Comparison of ENCODE assay signal across 1 cellular context in genomic region chr1:226061793-226062557, GRCh38.
TF ChIP-seq lines count a peak whose summit lies in the region.

No MANE protein-coding gene starts in this region.

TF ChIP-seq in WTC11, 78 proteins besides CTCF, POLR2A, EP300 and RAD21 (continued from another document and continues in another):
- TF ChIP-seq ATF2 (CRISPR knock-in tag; IDR thresholded peaks at IDR 0.05; ENCODE audit: borderline replicate concordance, low read depth) (no peak), SOX15 (CRISPR knock-in tag; IDR thresholded peaks at IDR 0.05) (no peak), ATF3 (CRISPR knock-in tag; conservative IDR thresholded peaks at IDR 0.05) (no peak), IRF1 (CRISPR knock-in tag; IDR thresholded peaks at IDR 0.05) (no peak), ZNF263 (CRISPR knock-in tag; IDR thresholded peaks at IDR 0.05; ENCODE audit: low read depth) (no peak; the same call in 1 of the 2 replicates), ZNF138 (CRISPR knock-in tag; conservative IDR thresholded peaks at IDR 0.05) (no peak; the same call in 1 of the 2 replicates), KAT7 (CRISPR knock-in tag; IDR thresholded peaks at IDR 0.05; ENCODE audit: borderline replicate concordance) (no peak), NR2C2 (CRISPR knock-in tag; IDR thresholded peaks at IDR 0.05) (no peak), ZNF425 (CRISPR knock-in tag; conservative IDR thresholded peaks at IDR 0.05) (no peak), CREB1 (CRISPR knock-in tag; IDR thresholded peaks at IDR 0.05) (peak; percentile 51; the same call in 1 of the 2 replicates), MAX (CRISPR knock-in tag; IDR thresholded peaks at IDR 0.05) (0 out of 2 replicates have a peak, but pooled peaks have one; percentile 1), ZNF281 (CRISPR knock-in tag; IDR thresholded peaks at IDR 0.05) (no peak), IRF2 (CRISPR knock-in tag; IDR thresholded peaks at IDR 0.05; ENCODE audit: borderline replicate concordance, low read depth) (no peak), ETV6 (CRISPR knock-in tag; IDR thresholded peaks at IDR 0.05) (peak; percentile 15; the same call in 1 of the 2 replicates), ZNF416 (CRISPR knock-in tag; IDR thresholded peaks at IDR 0.05) (no peak), TEAD1 (CRISPR knock-in tag; IDR thresholded peaks at IDR 0.05) (no peak), ZNF219 (CRISPR knock-in tag; IDR thresholded peaks at IDR 0.05; ENCODE audit: borderline replicate concordance) (no peak), E2F1 (CRISPR knock-in tag; IDR thresholded peaks at IDR 0.05) (no peak), JAZF1 (CRISPR knock-in tag; IDR thresholded peaks at IDR 0.05) (no peak), TEAD4 (CRISPR knock-in tag; IDR thresholded peaks at IDR 0.05) (0 out of 2 replicates have a peak, but pooled peaks have one; percentile 60), ZNF121 (CRISPR knock-in tag; IDR thresholded peaks at IDR 0.05) (no peak), FOXP1 (CRISPR knock-in tag; IDR thresholded peaks at IDR 0.05; ENCODE audit: borderline replicate concordance) (peak; percentile 76; the same call in 1 of the 2 replicates), E2F4 (CRISPR knock-in tag; IDR thresholded peaks at IDR 0.05; ENCODE audit: borderline replicate concordance, low read depth) (no peak), SMAD4 (CRISPR knock-in tag; IDR thresholded peaks at IDR 0.05) (no peak), HMGA2 (CRISPR knock-in tag; IDR thresholded peaks at IDR 0.05) (no peak), TCF7 (CRISPR knock-in tag; IDR thresholded peaks at IDR 0.05; ENCODE audit: low read depth) (no peak), TP53 (CRISPR knock-in tag; IDR thresholded peaks at IDR 0.05) (peak; percentile 15; the same call in 1 of the 2 replicates), OVOL2 (CRISPR knock-in tag; IDR thresholded peaks at IDR 0.05; ENCODE audit: borderline replicate concordance) (no peak), AR (CRISPR knock-in tag; IDR thresholded peaks at IDR 0.05) (no peak), NR1H2 (CRISPR knock-in tag; IDR thresholded peaks at IDR 0.05) (no peak), ERG (CRISPR knock-in tag; IDR thresholded peaks at IDR 0.05) (no peak), PRRX2 (CRISPR knock-in tag; IDR thresholded peaks at IDR 0.05) (no peak), ZNF671 (CRISPR knock-in tag; IDR thresholded peaks at IDR 0.05) (no peak), EMX1 (CRISPR knock-in tag; IDR thresholded peaks at IDR 0.05) (no peak), ZNF423 (CRISPR knock-in tag; IDR thresholded peaks at IDR 0.05) (no peak), USF1 (CRISPR knock-in tag; IDR thresholded peaks at IDR 0.05) (peak; percentile 23; the same call in 1 of the 2 replicates), HMGXB4 (CRISPR knock-in tag; IDR thresholded peaks at IDR 0.05) (peak; percentile 90; the same call in 1 of the 2 replicates), ZNF232 (CRISPR knock-in tag; IDR thresholded peaks at IDR 0.05) (peak; percentile 76; the same call in 1 of the 2 replicates), STAT6 (CRISPR knock-in tag; conservative IDR thresholded peaks at IDR 0.05; ENCODE audit: low read depth) (no peak), ESRRA (CRISPR knock-in tag; IDR thresholded peaks at IDR 0.05; ENCODE audit: borderline replicate concordance) (peak; percentile 5; the same call in 1 of the 2 replicates), ATF1 (CRISPR knock-in tag; IDR thresholded peaks at IDR 0.05) (no peak), CREM (CRISPR knock-in tag; IDR thresholded peaks at IDR 0.05) (no peak)
